8 cellular contexts compared by ENCODE assay signal in genomic region chr16:84648595-84649510, GRCh38. TPM values are rescaled to one million over a fixed set of nuclear protein-coding genes. Genes with fewer than 3 reads are reported as not detected.
DNase-seq lines count a peak whose midpoint lies in the region; ATAC-seq and TF ChIP-seq lines count a peak whose summit lies in the region.

No MANE protein-coding gene starts in this region.

- H3K36me3 ChIP-seq in breast epithelium (no peaks in the 10 kb centered on the region), kidney epithelial cell (ENCODE audit: control insufficient read depth, insufficient read depth, low read length) (peaks cover 3% of the 10 kb centered on the region)

- H3K4me3 ChIP-seq in breast epithelium (peak overlapping the region; percentile 70 to 97 (median 74)), kidney epithelial cell (ENCODE audit: low read depth, low read length) (peak overlapping the region; percentile 79)

- H3K36me3 Mint-ChIP-seq in T-helper 1 cell treated with Interleukin-12 subunit alpha and Interleukin-12 subunit beta and Interleukin-4 antibody, amounts not matched to agents 30 μg/mL and 1 μg/mL, for 36 hours (ENCODE audit: low read depth): peaks cover 30% of the 10 kb centered on the region

- ATAC-seq in HG03025 (IDR thresholded peaks at IDR 0.05; ENCODE audit: low FRiP score, unreplicated experiment): peak; percentile 63

- peaks cover 0 to 5% of the 10 kb centered on the region in 2 donors for H3K4me1 ChIP-seq in breast epithelium

- H3K9me3 ChIP-seq in breast epithelium: no peaks in the 10 kb centered on the region

- H3K27ac ChIP-seq in breast epithelium: peak overlapping the region; percentile 75 to 98

- H3K4me1 Mint-ChIP-seq in T-helper 1 cell treated with Interleukin-12 subunit alpha and Interleukin-12 subunit beta and Interleukin-4 antibody, amounts not matched to agents 30 μg/mL and 1 μg/mL, for 36 hours (ENCODE audit: low read depth): peaks cover 52% of the 10 kb centered on the region

- no peaks in the 10 kb centered on the region for H3K9me3 Mint-ChIP-seq in T-helper 1 cell treated with Interleukin-12 subunit alpha and Interleukin-12 subunit beta and Interleukin-4 antibody, amounts not matched to agents 30 μg/mL and 1 μg/mL, for 36 hours

- DNase-seq in activated T-cell treated with anti-CD3 and anti-CD28 coated beads for 1 hour (ENCODE audit: low read depth) (peak; percentile 26), activated T-cell treated with anti-CD3 and anti-CD28 coated beads for 4 hours (no peak), breast epithelium (ENCODE audit: low spot score in 2 of 2) (no peak), kidney epithelial cell (ENCODE audit: low read depth) (no peak), SIG-M5 (lab: John Stamatoyannopoulos, UW) (no peak)
- peak; percentile 30 for DNase-seq in stimulated activated CD4-positive, alpha-beta T cell treated with anti-CD3 and anti-CD28 coated beads, Interleukin-4, amount 100 ng/mL, for 24 hours

- intact Hi-C loops in breast epithelium (cut with DNase I; ENCODE audit: low total_unique reads): no loop called here

- H3K27me3 ChIP-seq in breast epithelium (no peaks in the 10 kb centered on the region), kidney epithelial cell (ENCODE audit: control insufficient read depth, insufficient read depth, low read length) (no peaks in the 10 kb centered on the region)

- peak overlapping the region; percentile 84 for H3K4me3 Mint-ChIP-seq in T-helper 1 cell treated with Interleukin-12 subunit alpha and Interleukin-12 subunit beta and Interleukin-4 antibody, amounts not matched to agents 30 μg/mL and 1 μg/mL, for 36 hours

- no peak for TF ChIP-seq CTCF in breast epithelium (IDR thresholded peaks at IDR 0.05)
- TF ChIP-seq CTCF in kidney epithelial cell (IDR thresholded peaks at IDR 0.05; ENCODE audit: insufficient read depth, low read length, poor library complexity, severe bottlenecking): no peak

- peaks cover 22% of the 10 kb centered on the region for H3K27me3 Mint-ChIP-seq in T-helper 1 cell treated with Interleukin-12 subunit alpha and Interleukin-12 subunit beta and Interleukin-4 antibody, amounts not matched to agents 30 μg/mL and 1 μg/mL, for 36 hours (ENCODE audit: low read depth)

- peak overlapping the region; percentile 81 for H3K27ac Mint-ChIP-seq in T-helper 1 cell treated with Interleukin-12 subunit alpha and Interleukin-12 subunit beta and Interleukin-4 antibody, amounts not matched to agents 30 μg/mL and 1 μg/mL, for 36 hours

- TF ChIP-seq POLR2A in breast epithelium (IDR thresholded peaks at IDR 0.05): no peak

RNA-seq across cellular contexts. Expression of gene KLHL36, which starts 0.5 kb away (rescaled TPM):
- total RNA-seq in breast epithelium: 10 to 100 TPM; 51.5 to 61.4 (median 59.4) TPM
- 78.5 and 105 TPM in 2 replicates for total RNA-seq in kidney epithelial cell

RNA-seq across cellular contexts. Expression of gene COTL1, which starts 31.0 kb away (rescaled TPM):
- total RNA-seq in breast epithelium (10 to 100 TPM; 22.0 to 49.2 (median 44.6) TPM), kidney epithelial cell (210 TPM in 2 replicates)

RNA-seq across cellular contexts. Expression of gene USP10, which starts 50.9 kb away (rescaled TPM):
- 10 to 100 TPM; 30.4 to 70.8 (median 51.5) TPM for total RNA-seq in breast epithelium
- 57.6 and 67.8 TPM in 2 replicates for total RNA-seq in kidney epithelial cell

Comparison
In these comparisons a context has a peak if more than half of its experiments do, and no peak if none do; other contexts are left out.
1. DNase-seq: peak in activated T-cell treated with anti-CD3 and anti-CD28 coated beads for 1 hour (single experiment) and stimulated activated CD4-positive, alpha-beta T cell treated with anti-CD3 and anti-CD28 coated beads, Interleukin-4, amount 100 ng/mL, for 24 hours (single experiment); none in activated T-cell treated with anti-CD3 and anti-CD28 coated beads for 4 hours (single experiment), breast epithelium (0 of 2), kidney epithelial cell (single experiment) and SIG-M5 (single experiment).